Comparison of ENCODE assay signal across 39 cellular contexts in the genomic region with DNA sequence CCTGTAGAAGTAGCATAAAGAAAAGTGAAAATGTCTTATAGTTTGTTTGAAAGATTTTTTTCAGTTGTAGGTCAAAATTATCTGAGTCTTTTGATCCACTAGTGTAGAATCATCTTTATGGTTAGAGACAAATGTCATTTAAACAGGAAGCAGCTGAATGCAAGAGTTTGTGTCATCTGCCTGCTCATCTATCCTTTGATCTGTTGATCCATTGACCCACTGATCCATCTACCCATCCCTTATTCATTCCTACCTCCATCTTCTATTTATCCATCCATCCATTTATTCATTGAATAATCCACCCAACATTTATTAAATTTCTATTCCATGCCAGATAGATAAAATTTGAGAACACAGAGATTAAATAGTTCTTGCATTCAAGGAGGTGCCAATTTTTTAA.
"Had no signal": no experiment of that assay in that cellular context is flagged by ENCODE, and none has a peak within 500 bp of the region (broad histone marks: within the 10 kb centered on the region; RNA-seq: fewer than 3 reads in every experiment).

No MANE protein-coding gene starts in this region.

- ATAC-seq: activated naive CD4-positive, alpha-beta T cell treated with anti-CD3 and anti-CD28 coated beads, Interleukin-2, amount 50 U/mL, for 72 hours; activated naive CD8-positive, alpha-beta T cell treated with anti-CD3 and anti-CD28 coated beads, Interleukin-2, amount 50 U/mL, for 24 hours; activated T-cell treated with anti-CD3 and anti-CD28 coated beads, Interleukin-2, amount 50 U/mL, for 4 hours; activated T-cell treated with anti-CD3 and anti-CD28 coated beads, Interleukin-2, amount 50 U/mL, for 72 hours; activated T-helper 17 cell treated with anti-CD3 and anti-CD28 coated beads, Interleukin-2, amount 50 U/mL, for 72 hours; body of pancreas had no signal

- H3K9me3 Mint-ChIP-seq: activated T-helper 1 cell treated with anti-CD3 and anti-CD28 coated beads, Interleukin-12 subunit alpha, Interleukin-12 subunit beta, Interleukin-2, Interleukin-4 antibody, amounts not matched to agents 30 ng/mL and 10 ng/mL and 1 ng/mL, durations not matched to agents 14 hours and 24 hours and 36 hours; central memory CD8-positive, alpha-beta T cell had no signal

- H3K27me3 ChIP-seq: adrenal gland, ascending aorta, body of pancreas, brain microvascular endothelial cell, breast epithelium, cardiac muscle cell had no signal

- DNase-seq: activated effector memory CD4-positive, alpha-beta T cell treated with anti-CD3 and anti-CD28 coated beads, Interleukin-2, amount 50 U/mL, for 16 hours; activated effector memory CD4-positive, alpha-beta T cell treated with Interleukin-2 at 50 U/mL for 16 hours; activated gamma-delta T cell; activated gamma-delta T cell treated with Interleukin-2 at 50 U/mL for 16 hours; activated naive CD4-positive, alpha-beta T cell; activated naive CD4-positive, alpha-beta T cell treated with anti-CD3 and anti-CD28 coated beads for 36 hours; activated naive CD4-positive, alpha-beta T cell treated with anti-CD3 and anti-CD28 coated beads, Interleukin-2, amount 10 ng/mL, durations not matched to agents 7 days and 5 days; activated naive CD4-positive, alpha-beta T cell treated with anti-CD3 and anti-CD28 coated beads, Interleukin-2, amount 50 U/mL, for 16 hours; activated naive CD4-positive, alpha-beta T cell treated with Interleukin-2 at 50 U/mL for 16 hours; activated naive CD8-positive, alpha-beta T cell treated with anti-CD3 and anti-CD28 coated beads for 36 hours; activated naive CD8-positive, alpha-beta T cell treated with anti-CD3 and anti-CD28 coated beads, Interleukin-2, amount 10 ng/mL, durations not matched to agents 7 days and 5 days; activated naive CD8-positive, alpha-beta T cell treated with anti-CD3 and anti-CD28 coated beads, Interleukin-2, amount 50 U/mL, for 24 hours; activated T-cell treated with anti-CD3 and anti-CD28 coated beads, Interleukin-2, amount 50 U/mL, for 24 hours; activated T-cell treated with anti-CD3 and anti-CD28 coated beads, Interleukin-2, amount 50 U/mL, for 4 hours; activated T-cell treated with anti-CD3 and anti-CD28 coated beads, Interleukin-2, amount 50 U/mL, for 48 hours; activated T-cell treated with anti-CD3 and anti-CD28 coated beads, Interleukin-2, amount 50 U/mL, for 72 hours; adrenal gland; amniotic stem cell; amygdala; anterior cingulate cortex; aorta; body of pancreas; brain microvascular endothelial cell; caudate nucleus; central memory CD4-positive, alpha-beta T cell; cerebellar nuclear complex had no signal

- H3K27ac ChIP-seq: adrenal gland, ascending aorta, brain microvascular endothelial cell, breast epithelium, cardiac muscle cell had no signal

- FAIRE-seq: astrocyte, bronchial epithelial cell had no signal

- H3K4me1 Mint-ChIP-seq: activated naive CD4-positive, alpha-beta T cell treated with anti-CD3 and anti-CD28 coated beads, Interleukin-2, amount 10 ng/mL, durations not matched to agents 7 days and 5 days; activated naive CD4-positive, alpha-beta T cell treated with anti-CD3 and anti-CD28 coated beads, Interleukin-2, amount 50 U/mL, for 24 hours; activated T-helper 17 cell treated with anti-CD3 and anti-CD28 coated beads, Interleukin-2, amount 50 U/mL, for 72 hours; central memory CD8-positive, alpha-beta T cell had no signal

- H3K9me3 ChIP-seq: adrenal gland, ascending aorta, body of pancreas, breast epithelium had no signal

- H3K27ac Mint-ChIP-seq: activated naive CD4-positive, alpha-beta T cell treated with anti-CD3 and anti-CD28 coated beads for 36 hours; activated naive CD4-positive, alpha-beta T cell treated with anti-CD3 and anti-CD28 coated beads, Interleukin-2, amount 10 ng/mL, durations not matched to agents 7 days and 5 days; activated naive CD4-positive, alpha-beta T cell treated with anti-CD3 and anti-CD28 coated beads, Interleukin-2, amount 50 U/mL, for 24 hours; activated naive CD4-positive, alpha-beta T cell treated with anti-CD3 and anti-CD28 coated beads, Interleukin-2, amount 50 U/mL, for 72 hours; activated naive CD8-positive, alpha-beta T cell; activated naive CD8-positive, alpha-beta T cell treated with anti-CD3 and anti-CD28 coated beads for 36 hours; activated naive CD8-positive, alpha-beta T cell treated with anti-CD3 and anti-CD28 coated beads, Interleukin-2, amount 10 ng/mL, durations not matched to agents 7 days and 5 days; activated naive CD8-positive, alpha-beta T cell treated with anti-CD3 and anti-CD28 coated beads, Interleukin-2, amount 50 U/mL, for 24 hours; activated T-cell treated with anti-CD3 and anti-CD28 coated beads, Interleukin-2, amount 50 U/mL, for 24 hours; activated T-cell treated with anti-CD3 and anti-CD28 coated beads, Interleukin-2, amount 50 U/mL, for 72 hours; activated T-helper 1 cell treated with anti-CD3 and anti-CD28 coated beads, Interleukin-12 subunit alpha, Interleukin-12 subunit beta, Interleukin-2, Interleukin-4 antibody, amounts not matched to agents 30 ng/mL and 10 ng/mL and 1 ng/mL, durations not matched to agents 14 hours and 24 hours and 36 hours; activated T-helper 17 cell treated with anti-CD3 and anti-CD28 coated beads, Interleukin-2, amount 50 U/mL, for 72 hours; activated T-helper 2 cell treated with anti-CD3 and anti-CD28 coated beads, Interferon-gamma antibody, Interleukin-2, Interleukin-4, amounts not matched to agents 10 μg/mL and 5 μg/mL and 100 μg/mL, durations not matched to agents 14 hours and 24 hours and 36 hours; brain had no signal

- H3K4me1 ChIP-seq: adrenal gland, breast epithelium had no signal

- H3K36me3 Mint-ChIP-seq: activated naive CD4-positive, alpha-beta T cell treated with anti-CD3 and anti-CD28 coated beads, Interleukin-2, amount 10 ng/mL, durations not matched to agents 7 days and 5 days; activated naive CD4-positive, alpha-beta T cell treated with anti-CD3 and anti-CD28 coated beads, Interleukin-2, amount 50 U/mL, for 24 hours; activated naive CD8-positive, alpha-beta T cell; activated naive CD8-positive, alpha-beta T cell treated with anti-CD3 and anti-CD28 coated beads for 36 hours; activated naive CD8-positive, alpha-beta T cell treated with anti-CD3 and anti-CD28 coated beads, Interleukin-2, amount 10 ng/mL, durations not matched to agents 7 days and 5 days; brain had no signal

- H3K36me3 ChIP-seq: adrenal gland, ascending aorta, brain microvascular endothelial cell, breast epithelium, cardiac muscle cell had no signal

- H3K4me3 Mint-ChIP-seq: activated naive CD4-positive, alpha-beta T cell treated with anti-CD3 and anti-CD28 coated beads for 36 hours; activated naive CD4-positive, alpha-beta T cell treated with anti-CD3 and anti-CD28 coated beads, Interleukin-2, amount 10 ng/mL, durations not matched to agents 7 days and 5 days; activated naive CD4-positive, alpha-beta T cell treated with anti-CD3 and anti-CD28 coated beads, Interleukin-2, amount 50 U/mL, for 24 hours; activated naive CD8-positive, alpha-beta T cell; activated naive CD8-positive, alpha-beta T cell treated with anti-CD3 and anti-CD28 coated beads for 36 hours; activated naive CD8-positive, alpha-beta T cell treated with anti-CD3 and anti-CD28 coated beads, Interleukin-2, amount 10 ng/mL, durations not matched to agents 7 days and 5 days; activated naive CD8-positive, alpha-beta T cell treated with anti-CD3 and anti-CD28 coated beads, Interleukin-2, amount 50 U/mL, for 24 hours; activated T-cell treated with anti-CD3 and anti-CD28 coated beads, Interleukin-2, amount 50 U/mL, for 24 hours; activated T-cell treated with anti-CD3 and anti-CD28 coated beads, Interleukin-2, amount 50 U/mL, for 4 hours; activated T-cell treated with anti-CD3 and anti-CD28 coated beads, Interleukin-2, amount 50 U/mL, for 72 hours; activated T-helper 1 cell treated with anti-CD3 and anti-CD28 coated beads, Interleukin-12 subunit alpha, Interleukin-12 subunit beta, Interleukin-2, Interleukin-4 antibody, amounts not matched to agents 30 ng/mL and 10 ng/mL and 1 ng/mL, durations not matched to agents 14 hours and 24 hours and 36 hours; activated T-helper 17 cell treated with anti-CD3 and anti-CD28 coated beads, Interleukin-2, amount 50 U/mL, for 72 hours; brain; central memory CD8-positive, alpha-beta T cell had no signal

- H3K4me3 ChIP-seq: adrenal gland, ascending aorta, body of pancreas, breast epithelium, cardiac muscle cell had no signal
